In the genomic region with DNA sequence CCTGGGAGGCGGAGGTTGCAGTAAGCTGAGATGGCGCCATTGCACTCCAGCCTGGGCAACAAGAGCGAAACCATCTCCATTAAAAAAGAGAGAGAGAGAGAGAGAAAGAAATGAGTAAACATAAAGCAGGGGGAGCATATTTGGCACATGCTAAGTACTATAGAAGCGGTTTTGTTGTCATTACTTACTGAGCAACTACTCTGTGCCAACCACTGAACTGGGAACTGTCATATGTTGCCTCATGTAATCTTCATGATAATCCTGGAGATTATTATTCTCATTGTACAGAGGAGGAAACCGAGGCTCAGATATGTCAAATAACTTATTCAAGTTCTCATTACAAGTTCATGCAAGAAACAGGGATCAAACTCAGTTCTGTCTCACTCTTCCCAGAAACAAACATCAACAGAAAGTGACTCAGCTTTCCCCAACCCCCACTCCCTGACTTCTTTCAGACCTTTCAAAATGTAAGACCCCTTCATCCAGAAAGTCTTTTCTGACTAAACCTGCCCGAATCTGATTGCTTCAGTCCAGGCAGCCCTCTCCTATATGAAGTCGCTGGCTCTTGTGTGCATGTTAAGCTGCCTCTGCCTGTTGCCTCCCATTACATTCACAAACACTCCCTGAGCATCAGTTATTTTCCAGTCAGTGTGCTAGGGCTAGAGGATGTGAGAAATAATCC, we compare ENCODE assay signal across 1 cellular context.
TF ChIP-seq lines count a peak whose summit lies in the region.

No MANE protein-coding gene starts in this region.

TF ChIP-seq in K562, 482 proteins besides CTCF, POLR2A, EP300 and RAD21:
- no peak for TF ChIP-seq SMARCB1 (IDR thresholded peaks at IDR 0.05; ENCODE audit: insufficient read length, low read depth)
- TF ChIP-seq FOSL1 (tag; conservative IDR thresholded peaks at IDR 0.05): 0 out of 2 replicates have a peak, but pooled peaks have one; percentile 35
- TF ChIP-seq FOXA1 (IDR thresholded peaks at IDR 0.05; ENCODE audit: borderline replicate concordance): no peak
- TF ChIP-seq, protein P1, sequence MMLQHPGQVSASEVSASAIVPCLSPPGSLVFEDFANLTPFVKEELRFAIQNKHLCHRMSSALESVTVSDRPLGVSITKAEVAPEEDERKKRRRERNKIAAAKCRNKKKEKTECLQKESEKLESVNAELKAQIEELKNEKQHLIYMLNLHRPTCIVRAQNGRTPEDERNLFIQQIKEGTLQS (IDR thresholded peaks at IDR 0.05): peak; percentile 29; the same call in 1 of the 2 replicates
- TF ChIP-seq, protein P1 (CRISPR knock-in tag; conservative IDR thresholded peaks at IDR 0.05): no peak
- no peak for TF ChIP-seq SRSF7 (optimal IDR thresholded peaks at IDR 0.05; ENCODE audit: low read depth, low read length)
- TF ChIP-seq DPF2 (IDR thresholded peaks at IDR 0.05): no peak
TF ChIP-seq in K562: peak in this region for 2.
